ENCODE assay signal across 8 cellular contexts in the genomic region with DNA sequence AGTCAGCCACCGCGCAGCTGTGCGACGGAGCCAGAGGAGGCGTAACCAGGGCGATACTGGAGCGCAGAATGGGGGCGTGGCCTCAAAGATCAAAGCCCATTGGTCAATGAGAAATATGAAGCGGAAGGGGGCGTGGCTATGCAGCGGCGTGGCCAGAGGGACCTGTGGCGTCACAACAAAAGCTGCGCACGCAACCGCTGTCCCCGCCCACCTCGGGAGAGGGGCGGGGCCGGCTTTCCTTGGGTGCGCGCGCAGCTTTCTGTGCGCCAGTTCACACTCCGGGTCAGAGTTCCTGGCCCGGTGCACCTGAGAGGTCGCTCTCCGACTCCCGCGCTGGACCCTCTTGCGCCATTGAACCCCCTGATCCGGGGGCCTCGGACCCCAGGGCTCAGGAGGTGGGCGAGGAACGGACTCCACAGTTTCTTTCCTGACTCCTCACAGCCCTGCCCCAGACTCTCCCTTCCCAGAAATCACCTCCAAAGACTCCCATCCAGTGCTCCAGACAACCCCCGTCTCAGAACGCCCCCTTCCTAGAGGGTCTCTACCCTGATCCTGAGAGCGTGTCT. TPM values are rescaled to one million over a fixed set of nuclear protein-coding genes. Genes with fewer than 3 reads are reported as not detected.
DNase-seq lines count a peak whose midpoint lies in the region; ATAC-seq and TF ChIP-seq lines count a peak whose summit lies in the region.

A gene (plus strand): TSS at position 269 of the 566 bp plus-strand sequence.

- WGBS in suprapubic skin, result 0% methylated on average over 32 of the region's 38 CpGs

- no peak for TF ChIP-seq EP300 in suprapubic skin (IDR thresholded peaks at IDR 0.05)

- peak within 1 kb of the TSS; percentile 95 for H3K4me3 Mint-ChIP-seq in activated naive CD4-positive, alpha-beta T cell treated with anti-CD3 and anti-CD28 coated beads, Interleukin-2, amount 50 U/mL, for 24 hours

- peaks cover 16% of the 10 kb centered on the region for H3K36me3 ChIP-seq in suprapubic skin

- H3K27ac Mint-ChIP-seq in activated naive CD4-positive, alpha-beta T cell treated with anti-CD3 and anti-CD28 coated beads, Interleukin-2, amount 50 U/mL, for 24 hours, result peak within 1 kb of the TSS; percentile 94

- H3K4me1 Mint-ChIP-seq in activated naive CD4-positive, alpha-beta T cell treated with anti-CD3 and anti-CD28 coated beads, Interleukin-2, amount 50 U/mL, for 24 hours, result peaks cover 37% of the 10 kb centered on the region

- H3K9me3 Mint-ChIP-seq in activated naive CD4-positive, alpha-beta T cell treated with anti-CD3 and anti-CD28 coated beads, Interleukin-2, amount 50 U/mL, for 24 hours, result no peaks in the 10 kb centered on the region

- peaks cover 43% of the 10 kb centered on the region for H3K4me1 ChIP-seq in suprapubic skin

- peak within 1 kb of the TSS; percentile 89 for H3K27ac ChIP-seq in suprapubic skin

- H3K36me3 Mint-ChIP-seq in activated naive CD4-positive, alpha-beta T cell treated with anti-CD3 and anti-CD28 coated beads, Interleukin-2, amount 50 U/mL, for 24 hours, result peaks cover 6% of the 10 kb centered on the region

- DNase-seq in GM10266 (ENCODE audit: extremely low spot score) (peak; percentile 99), NCI-H1092 treated with DMSO at 0.1 percent for 48 hours (lab: John Stamatoyannopoulos, UW) (peak; percentile 100), globus pallidus (ENCODE audit: low spot score) (peak; percentile 98), occipital lobe (lab: John Stamatoyannopoulos, UW) (peak; percentile 97), suprapubic skin (ENCODE audit: low spot score in 2 of 2) (peak; percentile 100)

- no peaks in the 10 kb centered on the region for H3K27me3 Mint-ChIP-seq in activated naive CD4-positive, alpha-beta T cell treated with anti-CD3 and anti-CD28 coated beads, Interleukin-2, amount 50 U/mL, for 24 hours

- H3K9me3 ChIP-seq in suprapubic skin, result no peaks in the 10 kb centered on the region

- TF ChIP-seq POLR2A in suprapubic skin (IDR thresholded peaks at IDR 0.05), result peak; percentile 58 to 87

- no peak for TF ChIP-seq CTCF in GM10266 (IDR thresholded peaks at IDR 0.05; ENCODE audit: control insufficient read depth, insufficient read depth, low read depth, missing control alignments)
- TF ChIP-seq CTCF in suprapubic skin (IDR thresholded peaks at IDR 0.05), result no peak

- H3K4me3 ChIP-seq in suprapubic skin, result peak within 1 kb of the TSS; percentile 82

- ATAC-seq in HG02623 (IDR thresholded peaks at IDR 0.05; ENCODE audit: unreplicated experiment) (peak; percentile 93), SK-N-SH treated with all-trans-retinoic acid at 6 μM for 48 hours (peak; percentile 96)

- H3K27me3 ChIP-seq in suprapubic skin, result no peaks in the 10 kb centered on the region

TF ChIP-seq in SK-N-SH treated with all-trans-retinoic acid at 6 μM for 48 hours, 23 proteins besides CTCF, POLR2A, EP300 and RAD21:
- no peak for TF ChIP-seq TOX (CRISPR knock-in tag; IDR thresholded peaks at IDR 0.05; ENCODE audit: borderline replicate concordance)
- no peak for TF ChIP-seq SNAI2 (CRISPR knock-in tag; IDR thresholded peaks at IDR 0.05)

RNA-seq across cellular contexts. Expression of the gene that starts here (rescaled TPM):
- total RNA-seq in occipital lobe, result 5.5 TPM
- total RNA-seq in suprapubic skin, result 10 to 100 TPM; 21.1 to 35.3 (median 22.2) TPM

Comparison
In these comparisons a context has a peak if more than half of its experiments do, and no peak if none do; other contexts are left out.
1. Peak in every context shown above with its lines: DNase-seq, ATAC-seq, H3K4me3 ChIP-seq and H3K27ac ChIP-seq.